7 cellular contexts compared by ENCODE assay signal in genomic region chr19:4007836-4008539, GRCh38. TPM values are rescaled to one million over a fixed set of nuclear protein-coding genes. Genes with fewer than 3 reads are reported as not detected.
A peak's percentile ranks its signal among the peaks of the same experiment; 100 is the strongest.
DNase-seq lines count a peak whose midpoint lies in the region; ATAC-seq and TF ChIP-seq lines count a peak whose summit lies in the region.

No MANE protein-coding gene starts in this region.

- peak overlapping the region; percentile 78 to 83 (median 82) for H3K4me3 Mint-ChIP-seq in T-cell
- H3K4me3 Mint-ChIP-seq in effector memory CD8-positive, alpha-beta T cell: peak overlapping the region; percentile 87 to 89

- peak overlapping the region; percentile 51 for H3K9ac ChIP-seq in muscle layer of colon (ENCODE audit: low read length)

- CTCF ChIA-PET in T-cell (lab: Charles Lee): interaction anchor here (0.5 to 2.9 kb wide), 7 partner anchors 11 to 335 kb away, joined by 3 to 19 read pairs (median 3); partner anchors contain the start of genes EEF2 (in 1 of the 2) and ZBTB7A (in 1 of the 2)

- intact Hi-C loops in vagina (cut with DNase I): loop anchor here (1.0 to 5.0 kb wide), 2 partner anchors 54 to 116 kb away; partner anchors contain the start of gene MAP2K2

- H3K9me3 ChIP-seq in muscle layer of colon (ENCODE audit: low read length) (no peaks in the 10 kb centered on the region), vagina (no peaks in the 10 kb centered on the region)

- no peaks in the 10 kb centered on the region for H3K27me3 Mint-ChIP-seq in T-cell
- no peaks in the 10 kb centered on the region for H3K27me3 Mint-ChIP-seq in effector memory CD8-positive, alpha-beta T cell

- peak overlapping the region in 1 of 2 donors; percentile 83 for H3K27ac Mint-ChIP-seq in T-cell
- peak overlapping the region; percentile 88 to 93 for H3K27ac Mint-ChIP-seq in effector memory CD8-positive, alpha-beta T cell

- peaks cover 3% of the 10 kb centered on the region for H3K36me3 Mint-ChIP-seq in T-cell
- peaks cover 12% of the 10 kb centered on the region for H3K36me3 Mint-ChIP-seq in effector memory CD8-positive, alpha-beta T cell (ENCODE audit: insufficient read depth)

- H3K36me3 ChIP-seq in muscle layer of colon (ENCODE audit: insufficient read depth, low read length): peaks cover 2% of the 10 kb centered on the region
- peaks cover 0 to 2% of the 10 kb centered on the region in 2 donors for H3K36me3 ChIP-seq in vagina

- peak overlapping the region; percentile 94 for H3K27ac ChIP-seq in muscle layer of colon (ENCODE audit: low read depth, low read length)
- peak overlapping the region; percentile 93 for H3K27ac ChIP-seq in vagina

- DNase-seq in GM12865 (ENCODE audit: low read depth): no peak
- peak in 5 of 34 experiments; percentile 2 to 22 (median 16) for DNase-seq in T-cell
- DNase-seq in effector memory CD8-positive, alpha-beta T cell: no peak
- DNase-seq in vagina (ENCODE audit: extremely low spot score in 2 of 2): no peak
- no peak for DNase-seq in SKM-1 (lab: John Stamatoyannopoulos, UW; ENCODE audit: unreplicated experiment)

- POLR2A ChIA-PET in T-cell (lab: Charles Lee): interaction anchor here in 1 of 2 donors (0.5 kb wide), 1 partner anchor 32 kb away, joined by 3 read pairs; no protein-coding TSS in a partner anchor

- ATAC-seq in HG02763 (IDR thresholded peaks at IDR 0.05; ENCODE audit: unreplicated experiment) (peak; percentile 20), T-cell (replicated peaks in 1 of 4) (peak; percentile 2 to 6 (median 3))
- ATAC-seq in effector memory CD8-positive, alpha-beta T cell (replicated peaks): peak; percentile 0

- H3K4me1 ChIP-seq in muscle layer of colon (ENCODE audit: insufficient read depth, low read length) (peaks cover 48% of the 10 kb centered on the region), vagina (peaks cover 44% of the 10 kb centered on the region)

- H3K9me3 Mint-ChIP-seq in T-cell: no peaks in the 10 kb centered on the region
- H3K9me3 Mint-ChIP-seq in effector memory CD8-positive, alpha-beta T cell: no peaks in the 10 kb centered on the region

- no peak for TF ChIP-seq POLR2A in vagina (IDR thresholded peaks at IDR 0.05)

- H3K4me3 ChIP-seq in GM12865 (ENCODE audit: low read depth, low read length) (peak overlapping the region; percentile 78), muscle layer of colon (ENCODE audit: low read depth in 1 of 2, low read length in 2 of 2) (peak overlapping the region; percentile 85 to 97), vagina (peak overlapping the region; percentile 92 to 96)

- no peak for TF ChIP-seq CTCF in GM12865 (IDR thresholded peaks at IDR 0.05; ENCODE audit: insufficient read depth, low read depth, low read length, missing control alignments)
- no peak for TF ChIP-seq CTCF in vagina (IDR thresholded peaks at IDR 0.05)

- H3K27me3 ChIP-seq in muscle layer of colon (ENCODE audit: control insufficient read depth in 1 of 2, insufficient read depth in 2 of 2, low read length in 2 of 2) (no peaks in the 10 kb centered on the region), vagina (no peaks in the 10 kb centered on the region)

- peaks cover 23 to 40% (median 39%) of the 10 kb centered on the region in 3 donors for H3K4me1 Mint-ChIP-seq in T-cell
- peaks cover 23 to 33% of the 10 kb centered on the region in 2 donors for H3K4me1 Mint-ChIP-seq in effector memory CD8-positive, alpha-beta T cell (ENCODE audit: low read depth in 2 of 2)

RNA-seq across cellular contexts. Expression of gene PIAS4, which starts 0.5 kb away (rescaled TPM):
- 10 to 100 TPM; 21.8 to 42.6 (median 31.4) TPM for total RNA-seq in T-cell
- total RNA-seq in vagina: 14.0 TPM

RNA-seq across cellular contexts. Expression of gene EEF2, which starts 22.7 kb away (rescaled TPM):
- total RNA-seq in T-cell: 1,000 to 10,000 TPM; 2,379 to 2,775 (median 2,439) TPM
- 1,702 TPM for total RNA-seq in vagina

RNA-seq across cellular contexts. Expression of gene DAPK3, which starts 37.1 kb away (rescaled TPM):
- total RNA-seq in T-cell (10 to 100 TPM; 30.3 to 51.2 (median 44.9) TPM), vagina (62.4 TPM)

RNA-seq across cellular contexts. Expression of gene ZBTB7A, which starts 58.7 kb away (rescaled TPM):
- total RNA-seq in T-cell (10 to 100 TPM; 43.6 to 85.7 (median 81.8) TPM), vagina (60.6 TPM)
